ENCODE assay signal across 29 cellular contexts in genomic region chr17:79720705-79721295, GRCh38. TPM values are rescaled to one million over a fixed set of nuclear protein-coding genes. Genes with fewer than 3 reads are reported as not detected.
"Had no signal": no experiment of that assay in that cellular context is flagged by ENCODE, and none has a peak within 500 bp of the region (broad histone marks: within the 10 kb centered on the region; RNA-seq: fewer than 3 reads in every experiment).

No MANE protein-coding gene starts in this region.

- ATAC-seq: activated CD4-positive, alpha-beta T cell treated with anti-CD3 and anti-CD28 coated beads for 36 hours; left lung; naive thymus-derived CD4-positive, alpha-beta T cell; stimulated activated naive B cell treated with anti-CD40 and anti-IgM and Interleukin-4, amounts not matched to agents 10 μg/mL and 1 μg/mL and 100 μg/mL, for 72 hours; WTC11 had no signal

- H3K4me3 ChIP-seq: coronary artery, left lung, sigmoid colon, testis, vagina had no signal

- H3K4me1 ChIP-seq: left lung, sigmoid colon, testis, vagina had no signal

- DNase-seq: activated CD4-positive, alpha-beta T cell treated with anti-CD3 and anti-CD28 coated beads for 36 hours; activated CD4-positive, alpha-beta T cell treated with anti-CD3 and anti-CD28 coated beads, Interleukin-2, amount 50 U/mL, for 4 hours; activated CD8-positive, alpha-beta memory T cell treated with anti-CD3 and anti-CD28 coated beads for 24 hours; activated CD8-positive, alpha-beta memory T cell treated with anti-CD3 and anti-CD28 coated beads, Interleukin-2, amount 50 U/mL, for 4 hours; activated naive CD4-positive, alpha-beta T cell treated with Interleukin-2 at 50 U/mL for 16 hours; activated naive CD8-positive, alpha-beta T cell treated with anti-CD3 and anti-CD28 coated beads for 36 hours; activated T-cell treated with anti-CD3 and anti-CD28 coated beads, Interleukin-2, amount 50 U/mL, for 24 hours; immature natural killer cell; left lung; naive thymus-derived CD4-positive, alpha-beta T cell; retina; sigmoid colon; stimulated activated CD4-positive, alpha-beta T cell treated with anti-CD3 and anti-CD28 coated beads, Interleukin-2, amount 100 ng/mL, for 48 hours; stimulated activated CD8-positive, alpha-beta memory T cell treated with anti-CD3 and anti-CD28 coated beads, Interleukin-4, amount 100 ng/mL, for 48 hours; stimulated activated naive B cell treated with anti-CD40 and anti-IgM and Interleukin-4, amounts not matched to agents 10 μg/mL and 1 μg/mL and 100 μg/mL, for 72 hours; T-helper 9 cell; testis had no signal

- H3K27ac ChIP-seq: coronary artery, epithelial cell of prostate, left lung, sigmoid colon, testis, vagina had no signal

- H3K27me3 ChIP-seq: testis, vagina had no signal

- H3K4me1 Mint-ChIP-seq: activated CD4-positive, alpha-beta T cell treated with anti-CD3 and anti-CD28 coated beads for 36 hours; activated naive CD8-positive, alpha-beta T cell treated with anti-CD3 and anti-CD28 coated beads for 36 hours; immature natural killer cell; naive thymus-derived CD4-positive, alpha-beta T cell; stimulated activated naive B cell treated with anti-CD40 and anti-IgM and Interleukin-4, amounts not matched to agents 10 μg/mL and 1 μg/mL and 100 μg/mL, for 72 hours had no signal

- H3K4me3 Mint-ChIP-seq: activated CD4-positive, alpha-beta T cell treated with anti-CD3 and anti-CD28 coated beads for 36 hours; activated naive CD8-positive, alpha-beta T cell treated with anti-CD3 and anti-CD28 coated beads for 36 hours; activated T-cell treated with anti-CD3 and anti-CD28 coated beads, Interleukin-2, amount 50 U/mL, for 24 hours; immature natural killer cell; naive thymus-derived CD4-positive, alpha-beta T cell; neural crest cell; stimulated activated naive B cell treated with anti-CD40 and anti-IgM and Interleukin-4, amounts not matched to agents 10 μg/mL and 1 μg/mL and 100 μg/mL, for 72 hours; type B pancreatic cell; WTC11 had no signal

- H3K27ac Mint-ChIP-seq: activated CD4-positive, alpha-beta T cell treated with anti-CD3 and anti-CD28 coated beads for 36 hours; activated naive CD8-positive, alpha-beta T cell treated with anti-CD3 and anti-CD28 coated beads for 36 hours; activated T-cell treated with anti-CD3 and anti-CD28 coated beads, Interleukin-2, amount 50 U/mL, for 24 hours; immature natural killer cell; naive thymus-derived CD4-positive, alpha-beta T cell; stimulated activated naive B cell treated with anti-CD40 and anti-IgM and Interleukin-4, amounts not matched to agents 10 μg/mL and 1 μg/mL and 100 μg/mL, for 72 hours; type B pancreatic cell; WTC11 had no signal

- H3K9me3 ChIP-seq: left lung, sigmoid colon, testis, vagina had no signal

- H3K36me3 ChIP-seq: left lung, sigmoid colon, vagina had no signal

- H3K27me3 Mint-ChIP-seq: activated CD4-positive, alpha-beta T cell treated with anti-CD3 and anti-CD28 coated beads for 36 hours; activated naive CD8-positive, alpha-beta T cell treated with anti-CD3 and anti-CD28 coated beads for 36 hours had no signal

- H3K36me3 Mint-ChIP-seq: activated naive CD8-positive, alpha-beta T cell treated with anti-CD3 and anti-CD28 coated beads for 36 hours; immature natural killer cell; naive thymus-derived CD4-positive, alpha-beta T cell; stimulated activated naive B cell treated with anti-CD40 and anti-IgM and Interleukin-4, amounts not matched to agents 10 μg/mL and 1 μg/mL and 100 μg/mL, for 72 hours; type B pancreatic cell had no signal

- H3K9me3 Mint-ChIP-seq: activated T-cell treated with anti-CD3 and anti-CD28 coated beads, Interleukin-2, amount 50 U/mL, for 24 hours; immature natural killer cell; neural crest cell; type B pancreatic cell had no signal

RNA-seq across cellular contexts. Expression of gene ENPP7, which starts 9.9 kb away (rescaled TPM):
- total RNA-seq: activated CD4-positive, alpha-beta T cell treated with anti-CD3 and anti-CD28 coated beads for 36 hours; activated naive CD8-positive, alpha-beta T cell treated with anti-CD3 and anti-CD28 coated beads for 36 hours; bronchial epithelial cell; fibroblast of villous mesenchyme; kidney epithelial cell; lung microvascular endothelial cell; naive thymus-derived CD4-positive, alpha-beta T cell; neural crest cell; omental fat pad; posterior vena cava; sigmoid colon; vagina; WTC11 had no signal
- polyA plus RNA-seq: sigmoid colon had no signal
